ENCODE assay signal across 21 cellular contexts in genomic region chr14:54967496-54967895, GRCh38. TPM values are rescaled to one million over a fixed set of nuclear protein-coding genes. Genes with fewer than 3 reads are reported as not detected.
DNase-seq lines count a peak whose midpoint lies in the region; ATAC-seq, FAIRE-seq and TF ChIP-seq lines count a peak whose summit lies in the region.
"Had no signal": no experiment of that assay in that cellular context is flagged by ENCODE, and none has a peak within 500 bp of the region (broad histone marks: within the 10 kb centered on the region; RNA-seq: fewer than 3 reads in every experiment).

No MANE protein-coding gene starts in this region.

- intact Hi-C loops in K562 (cut with micrococcal nuclease): no loop called here

- DNase-seq in HTR-8/SVneo (ENCODE audit: insufficient read length, low spot score) (no peak), K562 (ENCODE audit: extremely low read depth in 1 of 4, low spot score in 3 of 4) (no peak), omental fat pad (ENCODE audit: low spot score) (no peak)
- DNase-seq in stimulated activated naive B cell treated with anti-CD40 and anti-IgM and Interleukin-4, amounts not matched to agents 10 μg/mL and 1 μg/mL and 100 μg/mL, for 72 hours: no peak
- DNase-seq: 8988T; ACHN; BE2C; C1 segment of cervical spinal cord; Caco-2; Calu3; CD4-positive, alpha-beta memory T cell; CD4-positive, CD25-positive, alpha-beta regulatory T cell; DMS79 treated with DMSO at 0.1 percent for 48 hours; GF-D8 had no signal

- H3K4me1 Mint-ChIP-seq in stimulated activated naive B cell treated with anti-CD40 and anti-IgM and Interleukin-4, amounts not matched to agents 10 μg/mL and 1 μg/mL and 100 μg/mL, for 72 hours: peaks cover 3 to 8% of the 10 kb centered on the region in 2 donors
- H3K4me1 Mint-ChIP-seq: CD14-positive monocyte; CD4-positive, alpha-beta memory T cell had no signal

- no peak overlapping the region for H2AFZ ChIP-seq in K562 (ENCODE audit: low read depth, low read length)

- H3K9me3 ChIP-seq in HEK293 (ENCODE audit: control insufficient read depth, insufficient read depth, low read depth, low read length) (no peaks in the 10 kb centered on the region), K562 (replicated peaks; ENCODE audit: control insufficient read depth, insufficient read depth, low read depth, low read length) (no peaks in the 10 kb centered on the region)
- H3K9me3 ChIP-seq: BE2C, Caco-2 had no signal

- H4K20me1 ChIP-seq in K562 (replicated peaks; ENCODE audit: control insufficient read depth, insufficient read depth, low read length): no peaks in the 10 kb centered on the region
- H4K20me1 ChIP-seq: BLaER1 had no signal

- no peaks in the 10 kb centered on the region for H3K4me1 ChIP-seq in HEK293 (ENCODE audit: control insufficient read depth, insufficient read depth, low read length)
- no peaks in the 10 kb centered on the region for H3K4me1 ChIP-seq in K562 (replicated peaks in 1 of 2; ENCODE audit: control insufficient read depth in 2 of 2, insufficient read depth in 2 of 2, low read length in 2 of 2)
- H3K4me1 ChIP-seq: BE2C, BLaER1, Caco-2 had no signal

- no peaks in the 10 kb centered on the region for H3K27me3 Mint-ChIP-seq in stimulated activated naive B cell treated with anti-CD40 and anti-IgM and Interleukin-4, amounts not matched to agents 10 μg/mL and 1 μg/mL and 100 μg/mL, for 72 hours
- H3K27me3 Mint-ChIP-seq: CD4-positive, alpha-beta memory T cell; CD4-positive, CD25-positive, alpha-beta regulatory T cell had no signal

- in situ Hi-C loops in K562 (cut with MboI): no loop called here

- H3K9ac ChIP-seq in K562 (ENCODE audit: insufficient read depth in 1 of 2, low read depth in 2 of 2, low read length in 2 of 2): no peak overlapping the region
- H3K9ac ChIP-seq: BLaER1 had no signal

- no peak overlapping the region for H3K27ac ChIP-seq in HEK293 (ENCODE audit: extremely low read depth, low read depth, low read length)
- no peak overlapping the region for H3K27ac ChIP-seq in K562 (ENCODE audit: extremely low read depth, low read depth, low read length)
- H3K27ac ChIP-seq: BLaER1 had no signal

- peaks cover 3% of the 10 kb centered on the region; the same call in 1 of the 3 replicates for H3K79me2 ChIP-seq in K562 (ENCODE audit: control insufficient read depth, insufficient read depth, low read length)

- TF ChIP-seq RAD21 in K562 (CRISPR knock-in tag; conservative IDR thresholded peaks at IDR 0.05 in 1 of 2, IDR thresholded peaks at IDR 0.05 in 1 of 2): no peak

- BruUV-seq in K562 (replicated peaks; lab: Mats Ljungman, UMichigan): no TSS peak

- no peak overlapping the region for H3K4me2 ChIP-seq in K562 (ENCODE audit: insufficient read depth, low read length)
- H3K4me2 ChIP-seq: BLaER1 had no signal

- H3K4me3 ChIP-seq in HEK293 (ENCODE audit: low read depth, low read length) (no peak overlapping the region), K562 (no peak overlapping the region)
- H3K4me3 ChIP-seq: BLaER1 had no signal

- ATAC-seq in K562: no peak
- ATAC-seq in stimulated activated naive B cell treated with anti-CD40 and anti-IgM and Interleukin-4, amounts not matched to agents 10 μg/mL and 1 μg/mL and 100 μg/mL, for 72 hours (replicated peaks): no peak
- ATAC-seq in omental fat pad (ENCODE audit: low FRiP score): no peak

- 98% methylated on average over 4 of the region's 4 CpGs for WGBS in K562 (ENCODE audit: insufficient coverage, low coverage, missing lambda C conversion rate)

- no peak overlapping the region for H3K4me3 Mint-ChIP-seq in stimulated activated naive B cell treated with anti-CD40 and anti-IgM and Interleukin-4, amounts not matched to agents 10 μg/mL and 1 μg/mL and 100 μg/mL, for 72 hours
- H3K4me3 Mint-ChIP-seq: CD14-positive monocyte; CD4-positive, alpha-beta memory T cell; CD4-positive, CD25-positive, alpha-beta regulatory T cell had no signal

- no peak overlapping the region for H3K27ac Mint-ChIP-seq in stimulated activated naive B cell treated with anti-CD40 and anti-IgM and Interleukin-4, amounts not matched to agents 10 μg/mL and 1 μg/mL and 100 μg/mL, for 72 hours
- H3K27ac Mint-ChIP-seq: CD4-positive, alpha-beta memory T cell; CD4-positive, CD25-positive, alpha-beta regulatory T cell had no signal

- H3K27me3 ChIP-seq in K562 (ENCODE audit: control insufficient read depth in 2 of 2, insufficient read depth in 2 of 2, low read length in 2 of 2): no peaks in the 10 kb centered on the region
- H3K27me3 ChIP-seq: BE2C, BLaER1 had no signal

- peaks cover 36 to 52% of the 10 kb centered on the region in 2 donors for H3K36me3 Mint-ChIP-seq in stimulated activated naive B cell treated with anti-CD40 and anti-IgM and Interleukin-4, amounts not matched to agents 10 μg/mL and 1 μg/mL and 100 μg/mL, for 72 hours

- no peaks in the 10 kb centered on the region for H3K9me1 ChIP-seq in K562 (ENCODE audit: control insufficient read depth, insufficient read depth, low read length)

- H3K36me3 ChIP-seq in HEK293 (ENCODE audit: control insufficient read depth in 2 of 2, insufficient read depth in 1 of 2, low read length in 2 of 2) (peaks cover 35 to 38% of the 10 kb centered on the region in 2 experiments), K562 (ENCODE audit: control insufficient read depth, insufficient read depth, low read length) (peaks cover 48% of the 10 kb centered on the region; the same call in 2 of the 3 replicates)

- no peak for TF ChIP-seq EP300 in K562 (IDR thresholded peaks at IDR 0.05; ENCODE audit: low read length)

- FAIRE-seq in HTR-8/SVneo (lab: Jason Lieb, UNC): peak; percentile 13
- no peak for FAIRE-seq in K562 (lab: Jason Lieb, UNC)
- FAIRE-seq: A204.1, D721Med, GM12891, GM19239 had no signal

- TF ChIP-seq POLR2A in K562 (conservative IDR thresholded peaks at IDR 0.05): no peak

- CTCF ChIA-PET in HEK293 (lab: Yijun Ruan, JAX): interaction anchor here (0.8 to 1.3 kb wide), 2 partner anchors 194 to 497 kb away, joined by 3 to 4 read pairs; no protein-coding TSS in a partner anchor
- CTCF ChIA-PET in K562 (lab: Yijun Ruan, JAX; ENCODE audit: low intra/inter-chr PET ratio): no interaction called here

- TF ChIP-seq CTCF in HEK293 (tag by site-specific recombination; IDR thresholded peaks at IDR 0.05) (no peak), K562 (IDR thresholded peaks at IDR 0.05 in 2 of 3, conservative IDR thresholded peaks at IDR 0.05 in 1 of 3; ENCODE audit: insufficient read depth in 2 of 3, low read depth in 1 of 3, low read length in 3 of 3) (no peak), omental fat pad (IDR thresholded peaks at IDR 0.05) (no peak)

- H3K9me3 Mint-ChIP-seq in stimulated activated naive B cell treated with anti-CD40 and anti-IgM and Interleukin-4, amounts not matched to agents 10 μg/mL and 1 μg/mL and 100 μg/mL, for 72 hours: no peaks in the 10 kb centered on the region
- H3K9me3 Mint-ChIP-seq: CD4-positive, alpha-beta memory T cell; CD4-positive, CD25-positive, alpha-beta regulatory T cell had no signal

- POLR2A ChIA-PET in HEK293 (lab: Yijun Ruan, JAX): no interaction called here
- POLR2A ChIA-PET in K562 (lab: Yijun Ruan, JAX): interaction anchor here (0.6 kb wide), 1 partner anchor 18 kb away, joined by 4 read pairs; no protein-coding TSS in a partner anchor

TF ChIP-seq in HEK293, 187 proteins besides CTCF, POLR2A, EP300 and RAD21:
- 0 out of 2 replicates have a peak, but pooled peaks have one; percentile 23 for TF ChIP-seq ZNF121 (tag by site-specific recombination; IDR thresholded peaks at IDR 0.05)
- no peak for TF ChIP-seq GLIS1 (tag by site-specific recombination; IDR thresholded peaks at IDR 0.05)

TF ChIP-seq in K562, 482 proteins besides CTCF, POLR2A, EP300 and RAD21:
- TF ChIP-seq SAFB (IDR thresholded peaks at IDR 0.05; ENCODE audit: borderline replicate concordance, low read depth, low read length) (no peak), ZNF121 (CRISPR knock-in tag; conservative IDR thresholded peaks at IDR 0.05) (peak; percentile 13; the same call in 1 of the 2 replicates)

RNA-seq across cellular contexts. Expression of gene WDHD1, which starts 59.4 kb away (rescaled TPM):
- total RNA-seq in K562 (2011; cell fraction: chromatin; rRNA removed; ENCODE audit: low replicate concordance): 23.2 and 65.5 TPM in 2 replicates
- total RNA-seq in K562 (2011; cell fraction: nucleolus; rRNA removed): 10.3 and 11.7 TPM in 2 replicates
- 20.5 and 21.0 TPM in 2 replicates for total RNA-seq in K562 (2011; cell fraction: nucleoplasm; rRNA removed)
- total RNA-seq in K562 (2014; rRNA removed) (18.0 and 19.3 TPM in 2 replicates), K562 (2014; rRNA removed; fragmentation: Illumina TruSeq; extraction: Trizol) (36.1 and 46.2 TPM in 2 replicates), K562 (2015; rRNA removed; fragmentation: Illumina TruSeq; extraction: Trizol) (27.1 and 30.0 TPM in 2 replicates), K562 (2021) (34.1 and 40.5 TPM in 2 replicates), omental fat pad (1 to 10 TPM; 1.4 to 2.0 (median 1.6) TPM)
- polyA plus RNA-seq in K562 (2011; rRNA removed) (25.8 and 39.1 TPM in 2 replicates), K562 (2014; fragmentation: Illumina TruSeq; extraction: Trizol) (25.0 and 30.8 TPM in 2 replicates), K562 (2014; fragmentation: Nextera tagmentation; extraction: Ambion mirVana) (10 to 100 TPM; 11.7 to 20.4 TPM), K562 (2014; rRNA removed) (24.0 and 25.2 TPM in 2 replicates)
- polyA plus RNA-seq in K562 (2011; cell fraction: cytosol; rRNA removed): 6.4 and 11.3 TPM in 2 replicates
- 12.5 and 12.8 TPM in 2 replicates for polyA plus RNA-seq in K562 (2011; cell fraction: nucleus; rRNA removed)
- 14.8 and 18.4 TPM in 2 replicates for polyA plus RNA-seq in K562 (2012)
- 85.5 and 88.2 TPM in 2 replicates for polyA minus RNA-seq in K562 (2011; rRNA and poly(A)+ RNA removed)
- 18.1 and 24.5 TPM in 2 replicates for polyA minus RNA-seq in K562 (2011; cell fraction: cytosol; rRNA and poly(A)+ RNA removed)
- 16.3 and 25.2 TPM in 2 replicates for polyA minus RNA-seq in K562 (2011; cell fraction: nucleus; rRNA and poly(A)+ RNA removed)

RNA-seq across cellular contexts. Expression of gene SOCS4, which starts 59.5 kb away (rescaled TPM):
- 4.1 and 15.7 TPM in 2 replicates for total RNA-seq in K562 (2011; cell fraction: chromatin; rRNA removed; ENCODE audit: low replicate concordance)
- total RNA-seq in K562 (2011; cell fraction: nucleolus; rRNA removed): 2.5 and 3.8 TPM in 2 replicates
- 8.5 and 15.8 TPM in 2 replicates for total RNA-seq in K562 (2011; cell fraction: nucleoplasm; rRNA removed)
- 5.5 and 6.8 TPM in 2 replicates for total RNA-seq in K562 (2014; rRNA removed)
- 12.7 and 14.9 TPM in 2 replicates for total RNA-seq in K562 (2014; rRNA removed; fragmentation: Illumina TruSeq; extraction: Trizol)
- 10.3 and 12.4 TPM in 2 replicates for total RNA-seq in K562 (2015; rRNA removed; fragmentation: Illumina TruSeq; extraction: Trizol)
- 9.7 and 10.9 TPM in 2 replicates for total RNA-seq in K562 (2021)
- 10.8 and 11.7 TPM in 2 replicates for polyA plus RNA-seq in K562 (2011; rRNA removed)
- polyA plus RNA-seq in K562 (2011; cell fraction: cytosol; rRNA removed): 2.1 and 5.5 TPM in 2 replicates
- 5.1 and 5.8 TPM in 2 replicates for polyA plus RNA-seq in K562 (2011; cell fraction: nucleus; rRNA removed)
- polyA plus RNA-seq in K562 (2012): 5.4 and 7.4 TPM in 2 replicates
- polyA plus RNA-seq in K562 (2014; fragmentation: Illumina TruSeq; extraction: Trizol): 8.6 and 9.9 TPM in 2 replicates
- polyA plus RNA-seq in K562 (2014; fragmentation: Nextera tagmentation; extraction: Ambion mirVana): 1 to 10 TPM; 2.6 to 2.9 TPM
- 8.0 and 8.1 TPM in 2 replicates for polyA plus RNA-seq in K562 (2014; rRNA removed)
- 9.6 and 13.8 TPM in 2 replicates for polyA minus RNA-seq in K562 (2011; rRNA and poly(A)+ RNA removed)
- 3.4 and 4.2 TPM in 2 replicates for polyA minus RNA-seq in K562 (2011; cell fraction: cytosol; rRNA and poly(A)+ RNA removed)
- polyA minus RNA-seq in K562 (2011; cell fraction: nucleus; rRNA and poly(A)+ RNA removed): 3.9 and 7.3 TPM in 2 replicates
- total RNA-seq in omental fat pad: 10 to 100 TPM; 15.9 to 25.5 (median 21.2) TPM

Comparison
In these comparisons a context has a peak if more than half of its experiments do, and no peak if none do; other contexts are left out.
1. Of the 44 proteins assayed by ChIP-seq in both K562 and HEK293: peak only in K562: none; only in HEK293: none; in both: ZNF121; in neither: 43.